15 cellular contexts compared by ENCODE assay signal in the genomic region with DNA sequence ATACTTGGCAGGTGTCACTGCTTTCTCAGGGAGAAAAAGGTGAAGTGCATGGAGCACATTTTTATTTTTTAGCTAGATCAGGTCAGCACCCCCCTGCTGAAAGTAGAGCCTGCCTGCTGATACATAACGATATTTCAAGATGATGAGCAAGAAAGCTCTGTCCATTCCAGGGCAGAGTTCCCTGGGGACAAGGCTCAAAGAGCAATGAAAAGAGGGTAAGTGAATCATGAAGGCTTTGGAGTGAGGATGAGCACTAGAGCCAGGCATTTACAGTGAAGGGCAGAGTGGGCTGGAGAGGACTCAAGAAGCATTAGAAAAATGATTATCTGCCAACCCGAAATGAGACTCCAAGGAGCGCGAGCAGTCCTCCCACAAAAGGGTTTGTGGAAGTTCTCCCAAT.
"Had no signal": no experiment of that assay in that cellular context is flagged by ENCODE, and none has a peak within 500 bp of the region (broad histone marks: within the 10 kb centered on the region; RNA-seq: fewer than 3 reads in every experiment).

No MANE protein-coding gene starts in this region.

- H3K27ac ChIP-seq: esophagus muscularis mucosa, foreskin keratinocyte, transverse colon, uterus had no signal

- H3K4me3 ChIP-seq: esophagus muscularis mucosa, transverse colon, uterus had no signal

- H3K9me3 ChIP-seq: esophagus muscularis mucosa, transverse colon, uterus had no signal

- H3K36me3 ChIP-seq: esophagus muscularis mucosa, transverse colon, uterus had no signal

- H3K27me3 ChIP-seq: esophagus muscularis mucosa, foreskin keratinocyte, transverse colon, uterus had no signal

- H3K4me1 ChIP-seq: esophagus muscularis mucosa, foreskin keratinocyte, transverse colon had no signal

- DNase-seq: activated CD4-positive, alpha-beta T cell treated with anti-CD3 and anti-CD28 coated beads, Interleukin-2, amount 10 ng/mL, durations not matched to agents 7 days and 5 days; activated CD8-positive, alpha-beta T cell treated with anti-CD3 and anti-CD28 coated beads, Interleukin-2, amount 10 ng/mL, durations not matched to agents 7 days and 5 days; activated naive CD4-positive, alpha-beta T cell treated with anti-CD3 and anti-CD28 coated beads, Interleukin-2, amount 50 U/mL, for 16 hours; activated T-cell treated with anti-CD3 and anti-CD28 coated beads, Interleukin-2, amount 50 U/mL, for 24 hours; aorta; effector CD4-positive, alpha-beta T cell; foreskin keratinocyte; hippocampal formation; left cardiac atrium; mesendoderm; natural killer cell; stimulated activated naive CD8-positive, alpha-beta T cell treated with anti-CD3 and anti-CD28 coated beads, Interleukin-15, Interleukin-2, amounts not matched to agents 100 U/mL and 50 U/mL, for 24 hours; transverse colon; uterus had no signal
